In genomic region chr9:137027369-137028012, GRCh38 we compare ENCODE assay signal across 8 cellular contexts. TPM values are rescaled to one million over a fixed set of nuclear protein-coding genes. Genes with fewer than 3 reads are reported as not detected.
DNase-seq lines count a peak whose midpoint lies in the region; ATAC-seq and TF ChIP-seq lines count a peak whose summit lies in the region.

No MANE protein-coding gene starts in this region.

- intact Hi-C loops in CD4-positive, alpha-beta T cell (cut with DNase I, micrococcal nuclease) = loop anchor here in 1 of 2 experiments (1.0 to 5.0 kb wide), 4 partner anchors 37 to 140 kb away; partner anchors contain the start of genes FBXW5 and TRAF2
- intact Hi-C loops in dorsolateral prefrontal cortex (cut with DNase I) = loop anchor here (2.0 to 5.0 kb wide), 3 partner anchors 79 to 165 kb away; partner anchors contain the start of gene C8G (in 1 of the 2)
- intact Hi-C loops in natural killer cell (cut with micrococcal nuclease) = no loop called here

- no peaks in the 10 kb centered on the region for H3K36me3 Mint-ChIP-seq in CD4-positive, alpha-beta T cell (ENCODE audit: low read depth)
- no peaks in the 10 kb centered on the region for H3K36me3 Mint-ChIP-seq in natural killer cell

- H3K27me3 Mint-ChIP-seq in CD4-positive, alpha-beta T cell = no peaks in the 10 kb centered on the region
- no peaks in the 10 kb centered on the region for H3K27me3 Mint-ChIP-seq in natural killer cell (ENCODE audit: low read depth in 2 of 2)

- ATAC-seq in CD4-positive, alpha-beta T cell (ENCODE audit: poor library complexity) = no peak
- ATAC-seq in natural killer cell (no peak), HG03342 (IDR thresholded peaks at IDR 0.05; ENCODE audit: unreplicated experiment) (no peak)

- H3K27ac ChIP-seq in CD4-positive, alpha-beta T cell (ENCODE audit: low read depth, low read length) = no peak overlapping the region
- H3K27ac ChIP-seq in dorsolateral prefrontal cortex = peak overlapping the region; percentile 85 to 100 (median 99)

- no peak for TF ChIP-seq CTCF in CD4-positive, alpha-beta T cell (IDR thresholded peaks at IDR 0.05)
- TF ChIP-seq CTCF in NB4 (IDR thresholded peaks at IDR 0.05; ENCODE audit: low read depth, low read length) (no peak), dorsolateral prefrontal cortex (IDR thresholded peaks at IDR 0.05 in 54 of 56, conservative IDR thresholded peaks at IDR 0.05 in 2 of 56; ENCODE audit: low read depth in 1 of 56, partially characterized antibody in 56 of 56) (no peak), natural killer cell (IDR thresholded peaks at IDR 0.05) (no peak)

- H3K27ac Mint-ChIP-seq in CD4-positive, alpha-beta T cell = no peak overlapping the region
- H3K27ac Mint-ChIP-seq in natural killer cell = peak overlapping the region; percentile 66 to 72

- CTCF ChIA-PET in CD4-positive, alpha-beta T cell (lab: Charles Lee) = interaction anchor here (1.1 to 2.6 kb wide), 4 partner anchors 8 to 185 kb away, joined by 3 to 13 read pairs (median 8); partner anchors contain the start of gene AJM1

- no peaks in the 10 kb centered on the region for H3K9me3 ChIP-seq in CD4-positive, alpha-beta T cell (ENCODE audit: control insufficient read depth, low read length)

- no peak for DNase-seq in CD4-positive, alpha-beta T cell
- DNase-seq in NB4 (ENCODE audit: low read depth) (peak; percentile 50), dorsolateral prefrontal cortex (no peak), natural killer cell (no peak), NCI-H2227 (lab: John Stamatoyannopoulos, UW; ENCODE audit: unreplicated experiment) (no peak), T1000 (lab: John Stamatoyannopoulos, UW) (no peak), MV-4-11 (lab: John Stamatoyannopoulos, UW) (no peak)

- no peaks in the 10 kb centered on the region for H3K9me3 Mint-ChIP-seq in CD4-positive, alpha-beta T cell
- no peaks in the 10 kb centered on the region for H3K9me3 Mint-ChIP-seq in natural killer cell

- POLR2A ChIA-PET in CD4-positive, alpha-beta T cell (lab: Charles Lee) = interaction anchor here (0.5 to 2.4 kb wide), 5 partner anchors 19 to 236 kb away, joined by 3 to 11 read pairs (median 3); partner anchors contain the start of genes CLIC3, PAXX and TMEM141

- no peak for TF ChIP-seq POLR2A in NB4 (IDR thresholded peaks at IDR 0.05; ENCODE audit: extremely low read depth, insufficient read length)

- peak overlapping the region; percentile 88 for H3K4me3 Mint-ChIP-seq in CD4-positive, alpha-beta T cell
- H3K4me3 Mint-ChIP-seq in natural killer cell = peak overlapping the region; percentile 90

- H3K27me3 ChIP-seq in CD4-positive, alpha-beta T cell (ENCODE audit: control insufficient read depth, insufficient read depth, low read length) = no peaks in the 10 kb centered on the region
- H3K27me3 ChIP-seq in dorsolateral prefrontal cortex = no peaks in the 10 kb centered on the region

- H3K4me1 Mint-ChIP-seq in CD4-positive, alpha-beta T cell (ENCODE audit: low read depth) = peaks cover 33% of the 10 kb centered on the region
- H3K4me1 Mint-ChIP-seq in natural killer cell = peaks cover 26 to 60% of the 10 kb centered on the region in 2 donors

- H3K4me3 ChIP-seq in NB4 (ENCODE audit: low read depth, low read length) = peak overlapping the region; percentile 85
- peak overlapping the region; percentile 66 to 94 (median 83) for H3K4me3 ChIP-seq in dorsolateral prefrontal cortex

RNA-seq across cellular contexts. Expression of gene ABCA2, which starts 0.5 kb away (rescaled TPM):
- total RNA-seq in CD4-positive, alpha-beta T cell = 10 to 100 TPM; 80.1 to 86.8 TPM
- total RNA-seq in dorsolateral prefrontal cortex (1,000 to 10,000 TPM in 22 of 120 experiments, 100 to 1,000 TPM in 98; 266 to 2,644 (median 606) TPM), natural killer cell (100 to 1,000 TPM; 356 to 416 (median 357) TPM)

RNA-seq across cellular contexts. Expression of gene FUT7, which starts 4.4 kb away (rescaled TPM):
- total RNA-seq in CD4-positive, alpha-beta T cell = 1 to 10 TPM; 1.7 to 1.8 TPM
- total RNA-seq in dorsolateral prefrontal cortex (1 to 10 TPM in 3 of 120 experiments, under 1 TPM in 54, not detected in 63; 0.14 to 1.7 (median 0.33) TPM), natural killer cell (1 to 10 TPM in 2 of 3 donors, under 1 TPM in 1; 0.99 to 5.1 (median 3.9) TPM)

RNA-seq across cellular contexts. Expression of gene NPDC1, which starts 18.5 kb away (rescaled TPM):
- total RNA-seq in CD4-positive, alpha-beta T cell = 10 to 100 TPM; 15.3 to 16.0 TPM
- total RNA-seq in dorsolateral prefrontal cortex (100 to 1,000 TPM; 142 to 297 (median 214) TPM), natural killer cell (1 to 10 TPM in 2 of 3 donors, under 1 TPM in 1; 0.87 to 5.6 (median 3.4) TPM)

RNA-seq across cellular contexts. Expression of gene ENTPD2, which starts 26.4 kb away (rescaled TPM):
- not detected for total RNA-seq in CD4-positive, alpha-beta T cell
- total RNA-seq in dorsolateral prefrontal cortex (10 to 100 TPM in 105 of 120 experiments, 1 to 10 TPM in 15; 4.7 to 47.5 (median 15.7) TPM), natural killer cell (not detected)

RNA-seq across cellular contexts. Expression of gene CLIC3, which starts 31.1 kb away (rescaled TPM):
- total RNA-seq in CD4-positive, alpha-beta T cell = 1 to 10 TPM; 2.1 to 2.8 TPM
- total RNA-seq in dorsolateral prefrontal cortex = 1 to 10 TPM in 30 of 120 experiments, under 1 TPM in 28, not detected in 62; 0.47 to 3.2 (median 1.0) TPM
- total RNA-seq in natural killer cell = 100 to 1,000 TPM; 144 to 286 (median 161) TPM

Comparison
In these comparisons a context has a peak if more than half of its experiments do, and no peak if none do; other contexts are left out.
1. RNA of gene NPDC1, which starts 18.5 kb away (total RNA-seq): 142 to 297 TPM in dorsolateral prefrontal cortex; 15.3 to 16.0 TPM in CD4-positive, alpha-beta T cell and 0.87 to 5.6 TPM in natural killer cell; every median in the first group is over 4 times any median in the second.